Comparison of ENCODE assay signal across 11 cellular contexts in genomic region chr2:153235516-153235915, GRCh38.
DNase-seq lines count a peak whose midpoint lies in the region; ATAC-seq and TF ChIP-seq lines count a peak whose summit lies in the region.
"Had no signal": no experiment of that assay in that cellular context is flagged by ENCODE, and none has a peak within 500 bp of the region (broad histone marks: within the 10 kb centered on the region; RNA-seq: fewer than 3 reads in every experiment).

No MANE protein-coding gene starts in this region.

- H3K36me3 Mint-ChIP-seq in activated naive CD8-positive, alpha-beta T cell treated with anti-CD3 and anti-CD28 coated beads, Interleukin-2, amount 50 U/mL, for 24 hours (ENCODE audit: low read depth), result no peaks in the 10 kb centered on the region
- no peaks in the 10 kb centered on the region for H3K36me3 Mint-ChIP-seq in chondrocyte (ENCODE audit: low read depth)

- H3K9me3 Mint-ChIP-seq in activated naive CD8-positive, alpha-beta T cell treated with anti-CD3 and anti-CD28 coated beads, Interleukin-2, amount 50 U/mL, for 24 hours, result peaks cover 7% of the 10 kb centered on the region
- H3K9me3 Mint-ChIP-seq in chondrocyte (ENCODE audit: low read depth), result peaks cover 6% of the 10 kb centered on the region

- H3K27ac Mint-ChIP-seq in activated naive CD8-positive, alpha-beta T cell treated with anti-CD3 and anti-CD28 coated beads, Interleukin-2, amount 50 U/mL, for 24 hours, result peak overlapping the region; percentile 75
- no peak overlapping the region for H3K27ac Mint-ChIP-seq in chondrocyte (ENCODE audit: unreplicated experiment)

- H3K4me1 Mint-ChIP-seq in activated naive CD8-positive, alpha-beta T cell treated with anti-CD3 and anti-CD28 coated beads, Interleukin-2, amount 50 U/mL, for 24 hours, result peaks cover 27% of the 10 kb centered on the region
- H3K4me1 Mint-ChIP-seq in chondrocyte (ENCODE audit: low read depth), result no peaks in the 10 kb centered on the region

- no peaks in the 10 kb centered on the region for H3K27me3 Mint-ChIP-seq in activated naive CD8-positive, alpha-beta T cell treated with anti-CD3 and anti-CD28 coated beads, Interleukin-2, amount 50 U/mL, for 24 hours
- no peaks in the 10 kb centered on the region for H3K27me3 Mint-ChIP-seq in chondrocyte (ENCODE audit: low read depth)

- ATAC-seq in GM18868 (IDR thresholded peaks at IDR 0.05; ENCODE audit: unreplicated experiment) (peak; percentile 86), GM21367 (IDR thresholded peaks at IDR 0.05; ENCODE audit: unreplicated experiment) (peak; percentile 92), HG03097 (IDR thresholded peaks at IDR 0.05; ENCODE audit: low FRiP score, unreplicated experiment) (peak; percentile 99)
- peak; percentile 93 for ATAC-seq in activated naive CD8-positive, alpha-beta T cell treated with anti-CD3 and anti-CD28 coated beads, Interleukin-2, amount 50 U/mL, for 24 hours
- ATAC-seq: HepG2, lower lobe of right lung, sciatic nerve had no signal

- DNase-seq in activated naive CD8-positive, alpha-beta T cell treated with anti-CD3 and anti-CD28 coated beads, Interleukin-2, amount 50 U/mL, for 24 hours, result peak; percentile 8
- no peak for DNase-seq in NCI-H1105 (lab: John Stamatoyannopoulos, UW)
- no peak for DNase-seq in NCI-H187 (lab: John Stamatoyannopoulos, UW)
- no peak for DNase-seq in chondrocyte (ENCODE audit: low spot score)
- DNase-seq: lower lobe of right lung, NCI-H748 treated with DMSO at 0.1 percent for 48 hours had no signal

- no peak for TF ChIP-seq CTCF in chondrocyte (IDR thresholded peaks at IDR 0.05)

- H3K4me3 Mint-ChIP-seq in activated naive CD8-positive, alpha-beta T cell treated with anti-CD3 and anti-CD28 coated beads, Interleukin-2, amount 50 U/mL, for 24 hours, result peak overlapping the region; percentile 42
- no peak overlapping the region for H3K4me3 Mint-ChIP-seq in chondrocyte (ENCODE audit: unreplicated experiment)
